ENCODE assay signal across 20 cellular contexts in the genomic region with DNA sequence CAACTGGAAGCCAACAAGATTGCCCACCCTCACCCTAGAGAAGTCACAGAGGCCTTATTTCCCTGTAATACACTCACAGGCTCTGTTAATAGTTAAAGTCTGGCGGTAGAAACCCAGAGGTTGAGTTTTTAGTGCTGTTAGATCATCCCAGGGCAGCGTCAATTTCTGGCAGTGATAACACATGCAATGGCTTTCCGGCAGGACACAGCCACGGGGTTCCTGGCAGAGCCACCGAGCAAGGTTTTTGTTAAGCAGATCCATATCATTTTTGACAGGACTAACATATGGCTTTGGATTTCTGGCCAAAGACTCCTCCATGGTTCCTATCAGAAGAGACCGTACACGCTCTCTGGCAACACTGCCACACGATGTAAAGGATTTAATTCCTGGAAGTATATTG.
DNase-seq lines count a peak whose midpoint lies in the region; TF ChIP-seq lines count a peak whose summit lies in the region.
"Had no signal": no experiment of that assay in that cellular context is flagged by ENCODE, and none has a peak within 500 bp of the region (broad histone marks: within the 10 kb centered on the region; RNA-seq: fewer than 3 reads in every experiment).

No MANE protein-coding gene starts in this region.

- H3K9me3 Mint-ChIP-seq in brain = no peaks in the 10 kb centered on the region

- no peaks in the 10 kb centered on the region for H3K27me3 Mint-ChIP-seq in brain
- H3K27me3 Mint-ChIP-seq: CD8-positive, alpha-beta memory T cell had no signal

- POLR2A ChIA-PET in OCI-LY7 (lab: Charles Lee) = no interaction called here

- no peaks in the 10 kb centered on the region for H3K79me1 ChIP-seq in mesenchymal stem cell (replicated peaks; ENCODE audit: low read length, poor library complexity, severe bottlenecking)

- peak overlapping the region; percentile 42 for H2AFZ ChIP-seq in mesenchymal stem cell (ENCODE audit: low read depth, low read length)
- H2AFZ ChIP-seq in OCI-LY7 (ENCODE audit: low read length) = no peak overlapping the region

- H3K4me2 ChIP-seq in mesenchymal stem cell (ENCODE audit: low read length, poor library complexity, severe bottlenecking) (no peak overlapping the region), OCI-LY7 (ENCODE audit: low read length) (no peak overlapping the region)
- H3K4me2 ChIP-seq: A549, BLaER1 had no signal

- no peak overlapping the region for H2BK12ac ChIP-seq in mesenchymal stem cell (ENCODE audit: low read length in 2 of 2)

- H3K36me3 ChIP-seq in BE2C = no peaks in the 10 kb centered on the region
- no peaks in the 10 kb centered on the region for H3K36me3 ChIP-seq in mesenchymal stem cell (ENCODE audit: control insufficient read depth in 1 of 2, insufficient read depth in 2 of 2, low read depth in 1 of 2, low read length in 2 of 2)
- no peaks in the 10 kb centered on the region for H3K36me3 ChIP-seq in OCI-LY7 (ENCODE audit: insufficient read depth, low read length)
- no peaks in the 10 kb centered on the region for H3K36me3 ChIP-seq in SJCRH30
- H3K36me3 ChIP-seq: BLaER1, MG63 had no signal

- H4K20me1 ChIP-seq in OCI-LY7 (ENCODE audit: insufficient read depth, low read length) = no peaks in the 10 kb centered on the region
- H4K20me1 ChIP-seq: BLaER1 had no signal

- no peak overlapping the region for H2AK5ac ChIP-seq in mesenchymal stem cell (ENCODE audit: low read length, severe bottlenecking)

- H3K36me3 Mint-ChIP-seq in brain = no peaks in the 10 kb centered on the region
- H3K36me3 Mint-ChIP-seq: CD8-positive, alpha-beta memory T cell had no signal

- intact Hi-C loops in OCI-LY7 (cut with micrococcal nuclease; ENCODE audit: unreplicated experiment) = no loop called here

- H3K27me3 ChIP-seq in BE2C (no peaks in the 10 kb centered on the region), mesenchymal stem cell (ENCODE audit: control insufficient read depth in 1 of 2, insufficient read depth in 1 of 2, low read length in 2 of 2) (no peaks in the 10 kb centered on the region), SJCRH30 (no peaks in the 10 kb centered on the region)
- H3K27me3 ChIP-seq: BLaER1, MG63 had no signal

- no peak overlapping the region for H4K8ac ChIP-seq in mesenchymal stem cell (ENCODE audit: low read length)

- no TSS peak for BruUV-seq in OCI-LY7 (replicated peaks; lab: Mats Ljungman, UMichigan)

- H4K91ac ChIP-seq in mesenchymal stem cell (ENCODE audit: low read length) = no peak overlapping the region

- no peak overlapping the region for H3K9ac ChIP-seq in mesenchymal stem cell (ENCODE audit: low read length)
- H3K9ac ChIP-seq: BLaER1 had no signal

- TF ChIP-seq CTCF in BE2C (IDR thresholded peaks at IDR 0.05; ENCODE audit: low read depth, low read length) (no peak), brain (conservative IDR thresholded peaks at IDR 0.05) (no peak), OCI-LY7 (conservative IDR thresholded peaks at IDR 0.05; ENCODE audit: low read length) (no peak)

- CTCF ChIA-PET in OCI-LY7 (lab: Charles Lee; ENCODE audit: unreplicated experiment) = no interaction called here

- peak overlapping the region in 1 of 5 experiments; percentile 20 for H3K4me3 Mint-ChIP-seq in brain
- H3K4me3 Mint-ChIP-seq: CD8-positive, alpha-beta memory T cell had no signal

- H2BK15ac ChIP-seq in mesenchymal stem cell (ENCODE audit: low read depth, poor library complexity, severe bottlenecking) = no peak overlapping the region

- H3K23ac ChIP-seq in mesenchymal stem cell (ENCODE audit: low read length in 2 of 2) = no peak overlapping the region

- no peak overlapping the region for H3K18ac ChIP-seq in mesenchymal stem cell (ENCODE audit: low read depth in 1 of 2, low read length in 2 of 2)

- H3K27ac ChIP-seq in mesenchymal stem cell (ENCODE audit: low read length, poor library complexity, severe bottlenecking) (no peak overlapping the region), OCI-LY7 (ENCODE audit: low read depth, low read length, poor library complexity, severe bottlenecking) (no peak overlapping the region), SJCRH30 (no peak overlapping the region)
- H3K27ac ChIP-seq: A549, BLaER1 had no signal

- H3K4me1 ChIP-seq in BE2C (peaks cover 28% of the 10 kb centered on the region), mesenchymal stem cell (ENCODE audit: control insufficient read depth, insufficient read depth, low read depth, low read length) (no peaks in the 10 kb centered on the region), OCI-LY7 (ENCODE audit: insufficient read depth, low read length, poor library complexity, severe bottlenecking) (no peaks in the 10 kb centered on the region), SJCRH30 (peaks cover 5% of the 10 kb centered on the region; the same call in 1 of the 2 replicates)
- H3K4me1 ChIP-seq: A549, BLaER1 had no signal

- H3K4me3 ChIP-seq in BE2C (ENCODE audit: low read depth, low read length) (0 out of 2 replicates have a peak overlapping the region, but pooled peaks have one; percentile 6), mesenchymal stem cell (ENCODE audit: insufficient read depth in 1 of 2, low read depth in 1 of 2, low read length in 2 of 2) (no peak overlapping the region), OCI-LY7 (ENCODE audit: low read depth, low read length, poor library complexity, severe bottlenecking) (no peak overlapping the region), SJCRH30 (no peak overlapping the region)
- H3K4me3 ChIP-seq: A549, BLaER1, MG63 had no signal

- H3K9me3 ChIP-seq in BE2C (no peaks in the 10 kb centered on the region), mesenchymal stem cell (ENCODE audit: control insufficient read depth, low read length) (no peaks in the 10 kb centered on the region), OCI-LY7 (ENCODE audit: low read length) (no peaks in the 10 kb centered on the region), SJCRH30 (replicated peaks) (no peaks in the 10 kb centered on the region)
- H3K9me3 ChIP-seq: A549, BLaER1, MG63 had no signal

- peak overlapping the region in 3 of 5 experiments; percentile 61 to 97 (median 64) for H3K27ac Mint-ChIP-seq in brain
- H3K27ac Mint-ChIP-seq: CD8-positive, alpha-beta memory T cell had no signal

- H3K79me2 ChIP-seq in OCI-LY7 (ENCODE audit: insufficient read depth, low read depth, low read length) = no peaks in the 10 kb centered on the region

- peaks cover 30% of the 10 kb centered on the region for H3K4me1 Mint-ChIP-seq in brain
- H3K4me1 Mint-ChIP-seq: CD8-positive, alpha-beta memory T cell had no signal

- no peak overlapping the region for H2BK120ac ChIP-seq in mesenchymal stem cell (ENCODE audit: low read depth, low read length)

- H3K9me2 ChIP-seq in OCI-LY7 (ENCODE audit: insufficient read depth, low read length) = no peaks in the 10 kb centered on the region

- peak; percentile 85 for DNase-seq in BE2C
- DNase-seq in NCI-H1694 treated with DMSO at 0.1 percent for 48 hours (lab: John Stamatoyannopoulos, UW) = peak; percentile 18
- DNase-seq in mesenchymal stem cell = peak; percentile 15
- no peak for DNase-seq in OCI-LY7 (ENCODE audit: low spot score)
- DNase-seq in cerebellar nuclear complex (lab: John Stamatoyannopoulos, UW) = no peak
- no peak for DNase-seq in foreskin melanocyte
- no peak for DNase-seq in SJCRH30
- DNase-seq: CD8-positive, alpha-beta memory T cell; DMS53; EL; GOT3; Kasumi-1; MG63; NCI-H1048; NCI-H1436; NCI-H2029 treated with DMSO at 0.1 percent for 48 hours; NCI-H2171 had no signal

- no peak overlapping the region for H3K14ac ChIP-seq in mesenchymal stem cell (ENCODE audit: low read length in 2 of 2)

- H2BK5ac ChIP-seq in mesenchymal stem cell (ENCODE audit: low read depth, low read length, poor library complexity, severe bottlenecking) = no peak overlapping the region

- H3K4ac ChIP-seq in mesenchymal stem cell (ENCODE audit: low read depth in 1 of 2, low read length in 2 of 2) = no peak overlapping the region

- 7% methylated on average over 5 of the region's 8 CpGs for WGBS in mesenchymal stem cell

Comparison
In these comparisons a context has a peak if more than half of its experiments do, and no peak if none do; other contexts are left out.
1. DNase-seq: peak in BE2C (single experiment), NCI-H1694 treated with DMSO at 0.1 percent for 48 hours (single experiment) and mesenchymal stem cell (single experiment); none in OCI-LY7 (single experiment), cerebellar nuclear complex (0 of 2), foreskin melanocyte (single experiment) and SJCRH30 (0 of 2).